Comparison of ENCODE assay signal across 18 cellular contexts in genomic region chr12:37547611-37548010, GRCh38.
A peak's percentile ranks its signal among the peaks of the same experiment; 100 is the strongest.
DNase-seq lines count a peak whose midpoint lies in the region; ATAC-seq and TF ChIP-seq lines count a peak whose summit lies in the region.
"Had no signal": no experiment of that assay in that cellular context is flagged by ENCODE, and none has a peak within 500 bp of the region (broad histone marks: within the 10 kb centered on the region; RNA-seq: fewer than 3 reads in every experiment).

No MANE protein-coding gene starts in this region.

- H3K27ac ChIP-seq in testis, result no peak overlapping the region
- H3K27ac ChIP-seq: BLaER1 treated with 17β-estradiol and CSF1 and Interleukin-3, amounts not matched to agents 10 nM and 100 nM had no signal

- no peaks in the 10 kb centered on the region for H3K27me3 ChIP-seq in testis
- H3K27me3 ChIP-seq: BLaER1 treated with 17β-estradiol and CSF1 and Interleukin-3, amounts not matched to agents 10 nM and 100 nM had no signal

- no peaks in the 10 kb centered on the region for H3K4me1 ChIP-seq in testis
- H3K4me1 ChIP-seq: BLaER1 treated with 17β-estradiol and CSF1 and Interleukin-3, amounts not matched to agents 10 nM and 100 nM had no signal

- 65 to 72% methylated on average over 25 of the region's 25 CpGs for WGBS in testis, 2 donors

- H3K36me3 ChIP-seq in testis (ENCODE audit: low read depth, missing control alignments), result no peaks in the 10 kb centered on the region
- H3K36me3 ChIP-seq: BLaER1 treated with 17β-estradiol and CSF1 and Interleukin-3, amounts not matched to agents 10 nM and 100 nM had no signal

- no peak for TF ChIP-seq CTCF in testis (IDR thresholded peaks at IDR 0.05)

- peak overlapping the region in 1 of 2 donors; percentile 5 for H3K4me3 ChIP-seq in testis
- H3K4me3 ChIP-seq: BLaER1 treated with 17β-estradiol and CSF1 and Interleukin-3, amounts not matched to agents 10 nM and 100 nM; GM23338 had no signal

- intact Hi-C loops in testis (cut with DNase I; ENCODE audit: low total_unique reads), result no loop called here

- peak; percentile 16 for DNase-seq in NCI-H2227 (lab: John Stamatoyannopoulos, UW; ENCODE audit: unreplicated experiment)
- no peak for DNase-seq in NCI-H2227 treated with DMSO at 0.1 percent for 48 hours (lab: John Stamatoyannopoulos, UW)
- peak; percentile 34 for DNase-seq in NCI-H1105 treated with DMSO at 0.1 percent for 48 hours (lab: John Stamatoyannopoulos, UW)
- peak; percentile 36 for DNase-seq in testis
- DNase-seq in middle frontal gyrus (ENCODE audit: extremely low spot score, low spot score), result no peak
- no peak for DNase-seq in activated CD4-positive, alpha-beta T cell treated with anti-CD3 and anti-CD28 coated beads, Interleukin-2, amount 50 U/mL, for 1 hour
- DNase-seq: CD8-positive, alpha-beta memory T cell; GF-D8; KG1; NCI-H1048; NCI-H187 treated with DMSO at 0.1 percent for 48 hours; NCI-H524 treated with DMSO at 0.1 percent for 48 hours had no signal

- H3K9me3 ChIP-seq in testis, result no peaks in the 10 kb centered on the region

- peak; percentile 68 for ATAC-seq in SK-N-SH treated with all-trans-retinoic acid at 6 μM for 48 hours
- no peak for ATAC-seq in HG03432 (IDR thresholded peaks at IDR 0.05; ENCODE audit: unreplicated experiment)
- ATAC-seq: GM23338, Panc1, Right ventricle myocardium inferior had no signal

- TF ChIP-seq POLR2A in testis (IDR thresholded peaks at IDR 0.05), result no peak

TF ChIP-seq in SK-N-SH treated with all-trans-retinoic acid at 6 μM for 48 hours, 23 proteins besides CTCF, POLR2A, EP300 and RAD21:
- TF ChIP-seq BACH2 (CRISPR knock-in tag; IDR thresholded peaks at IDR 0.05; ENCODE audit: borderline replicate concordance) (no peak), GLIS3 (CRISPR knock-in tag; IDR thresholded peaks at IDR 0.05) (no peak), CSRNP3 (CRISPR knock-in tag; IDR thresholded peaks at IDR 0.05) (no peak), RARB (CRISPR knock-in tag; IDR thresholded peaks at IDR 0.05) (no peak), ISL1 (CRISPR knock-in tag; IDR thresholded peaks at IDR 0.05) (no peak), CREB5 (CRISPR knock-in tag; IDR thresholded peaks at IDR 0.05; ENCODE audit: low read depth) (no peak), TSHZ2 (CRISPR knock-in tag; IDR thresholded peaks at IDR 0.05) (no peak), PPARA (CRISPR knock-in tag; IDR thresholded peaks at IDR 0.05; ENCODE audit: borderline replicate concordance) (no peak), OSR1 (CRISPR knock-in tag; IDR thresholded peaks at IDR 0.05) (no peak), TOX (CRISPR knock-in tag; IDR thresholded peaks at IDR 0.05; ENCODE audit: borderline replicate concordance) (no peak), ARNTL (CRISPR knock-in tag; IDR thresholded peaks at IDR 0.05; ENCODE audit: borderline replicate concordance, low read depth) (no peak), CSDC2 (CRISPR knock-in tag; IDR thresholded peaks at IDR 0.05) (no peak), SNAI2 (CRISPR knock-in tag; IDR thresholded peaks at IDR 0.05) (no peak), ZC3H10 (CRISPR knock-in tag; IDR thresholded peaks at IDR 0.05) (no peak), TCF4 (CRISPR knock-in tag; IDR thresholded peaks at IDR 0.05; ENCODE audit: borderline replicate concordance) (no peak)

Comparison
In these comparisons a context has a peak if more than half of its experiments do, and no peak if none do; other contexts are left out.
1. DNase-seq: peak in NCI-H2227 (single experiment), NCI-H1105 treated with DMSO at 0.1 percent for 48 hours (single experiment) and testis (single experiment); none in NCI-H2227 treated with DMSO at 0.1 percent for 48 hours (single experiment), middle frontal gyrus (single experiment) and activated CD4-positive, alpha-beta T cell treated with anti-CD3 and anti-CD28 coated beads, Interleukin-2, amount 50 U/mL, for 1 hour (single experiment).